ENCODE assay signal across 16 cellular contexts in the genomic region with DNA sequence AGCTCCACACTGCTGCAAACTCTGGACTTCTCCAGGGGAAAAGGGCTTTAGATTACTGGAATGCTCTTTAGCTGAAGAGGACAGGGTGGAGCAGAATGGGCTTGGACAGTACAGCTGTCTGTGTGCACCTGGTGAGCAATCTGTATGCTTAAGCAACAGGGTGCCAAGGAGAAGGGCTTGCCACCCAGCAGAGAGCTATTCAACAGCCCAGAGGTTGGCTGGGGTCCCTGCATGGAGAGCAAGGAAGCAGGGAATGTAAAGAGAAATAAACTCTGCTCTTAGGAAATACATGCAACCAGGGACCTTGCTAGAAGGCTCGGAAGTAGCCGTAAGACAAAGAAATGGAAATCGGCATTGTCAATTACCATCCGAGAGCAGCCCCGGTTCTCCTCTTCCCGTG. TPM values are rescaled to one million over a fixed set of nuclear protein-coding genes. Genes with fewer than 3 reads are reported as not detected.
DNase-seq lines count a peak whose midpoint lies in the region; ATAC-seq and TF ChIP-seq lines count a peak whose summit lies in the region.
"Had no signal": no experiment of that assay in that cellular context is flagged by ENCODE, and none has a peak within 500 bp of the region (broad histone marks: within the 10 kb centered on the region; RNA-seq: fewer than 3 reads in every experiment).

No MANE protein-coding gene starts in this region.

- DNase-seq in NCI-H524 (lab: John Stamatoyannopoulos, UW) (peak; percentile 31 to 58), NCI-H524 treated with DMSO at 0.1 percent for 48 hours (lab: John Stamatoyannopoulos, UW) (no peak), RPMI8226 (peak; percentile 62), hepatocyte (ENCODE audit: low spot score) (no peak), upper lobe of left lung (peak in 1 of 2 donors; percentile 76), foreskin fibroblast (no peak)
- DNase-seq in stimulated activated CD4-positive, alpha-beta T cell treated with anti-CD3 and anti-CD28 coated beads, Interleukin-2, amount 100 ng/mL, for 48 hours, result no peak
- DNase-seq: activated T-cell treated with anti-CD3 and anti-CD28 coated beads for 4 hours; adrenal gland; Calu3; effector memory CD4-positive, alpha-beta T cell; hypothalamus; NCI-H2171; retina had no signal

- TF ChIP-seq POLR2A in upper lobe of left lung (IDR thresholded peaks at IDR 0.05), result no peak

- no peaks in the 10 kb centered on the region for H3K4me1 ChIP-seq in hepatocyte (ENCODE audit: insufficient read depth)
- peaks cover 14 to 28% (median 21%) of the 10 kb centered on the region in 4 donors for H3K4me1 ChIP-seq in upper lobe of left lung
- H3K4me1 ChIP-seq: adrenal gland had no signal

- TF ChIP-seq EP300 in upper lobe of left lung (IDR thresholded peaks at IDR 0.05), result no peak

- H3K27ac ChIP-seq in hepatocyte, result peak overlapping the region; percentile 73
- H3K27ac ChIP-seq in upper lobe of left lung, result peak overlapping the region; percentile 40 to 55 (median 44)
- H3K27ac ChIP-seq: adrenal gland, SK-N-MC had no signal

- H3K36me3 ChIP-seq in hepatocyte (replicated peaks; ENCODE audit: insufficient read depth, low read depth), result no peaks in the 10 kb centered on the region
- peaks cover 6 to 44% (median 27%) of the 10 kb centered on the region in 4 donors for H3K36me3 ChIP-seq in upper lobe of left lung

- 88% methylated on average over 6 of the region's 6 CpGs for WGBS in hepatocyte (ENCODE audit: low lambda C conversion rate, missing lambda C conversion rate)
- 72 to 82% methylated on average over 6 of the region's 6 CpGs for WGBS in upper lobe of left lung, 2 donors

- H3K9me3 ChIP-seq in hepatocyte (ENCODE audit: low read depth) (no peaks in the 10 kb centered on the region), upper lobe of left lung (no peaks in the 10 kb centered on the region)
- H3K9me3 ChIP-seq: adrenal gland had no signal

- H3K4me3 ChIP-seq in hepatocyte (no peak overlapping the region), upper lobe of left lung (no peak overlapping the region), foreskin fibroblast (ENCODE audit: low read depth in 1 of 2, low read length in 2 of 2) (no peak overlapping the region)
- H3K4me3 ChIP-seq: adrenal gland, SK-N-MC had no signal

- peak in 1 of 2 donors; percentile 60 for ATAC-seq in upper lobe of left lung (ENCODE audit: low FRiP score in 2 of 2)
- ATAC-seq in HG02571 (IDR thresholded peaks at IDR 0.05; ENCODE audit: unreplicated experiment), result no peak

- TF ChIP-seq CTCF in hepatocyte (IDR thresholded peaks at IDR 0.05; ENCODE audit: poor library complexity) (no peak), upper lobe of left lung (IDR thresholded peaks at IDR 0.05) (no peak), foreskin fibroblast (IDR thresholded peaks at IDR 0.05; ENCODE audit: low read depth, low read length) (no peak)

- H3K4me2 ChIP-seq in hepatocyte, result no peak overlapping the region

- H3K27me3 ChIP-seq in hepatocyte (no peaks in the 10 kb centered on the region), upper lobe of left lung (no peaks in the 10 kb centered on the region)
- H3K27me3 ChIP-seq: adrenal gland had no signal

- H2AFZ ChIP-seq in hepatocyte, result no peak overlapping the region

- H3K9me2 ChIP-seq in hepatocyte (replicated peaks; ENCODE audit: insufficient read depth), result no peaks in the 10 kb centered on the region

- H3K79me2 ChIP-seq in hepatocyte, result no peaks in the 10 kb centered on the region

- H4K20me1 ChIP-seq in hepatocyte (ENCODE audit: insufficient read depth, poor library complexity, severe bottlenecking), result no peaks in the 10 kb centered on the region

RNA-seq across cellular contexts. Expression of a gene that starts 53.0 kb away (rescaled TPM):
- total RNA-seq in hepatocyte, result 109 and 137 TPM in 2 replicates
- polyA plus RNA-seq in hepatocyte, result 76.5 and 110 TPM in 2 replicates
- 100 to 1,000 TPM; 154 to 297 (median 223) TPM for total RNA-seq in upper lobe of left lung

Comparison
In these comparisons a context has a peak if more than half of its experiments do, and no peak if none do; other contexts are left out.
1. DNase-seq: peak in NCI-H524 (2 of 2) and RPMI8226 (single experiment); none in NCI-H524 treated with DMSO at 0.1 percent for 48 hours (single experiment), hepatocyte (single experiment), foreskin fibroblast (0 of 2) and stimulated activated CD4-positive, alpha-beta T cell treated with anti-CD3 and anti-CD28 coated beads, Interleukin-2, amount 100 ng/mL, for 48 hours (0 of 2).